In the genomic region with DNA sequence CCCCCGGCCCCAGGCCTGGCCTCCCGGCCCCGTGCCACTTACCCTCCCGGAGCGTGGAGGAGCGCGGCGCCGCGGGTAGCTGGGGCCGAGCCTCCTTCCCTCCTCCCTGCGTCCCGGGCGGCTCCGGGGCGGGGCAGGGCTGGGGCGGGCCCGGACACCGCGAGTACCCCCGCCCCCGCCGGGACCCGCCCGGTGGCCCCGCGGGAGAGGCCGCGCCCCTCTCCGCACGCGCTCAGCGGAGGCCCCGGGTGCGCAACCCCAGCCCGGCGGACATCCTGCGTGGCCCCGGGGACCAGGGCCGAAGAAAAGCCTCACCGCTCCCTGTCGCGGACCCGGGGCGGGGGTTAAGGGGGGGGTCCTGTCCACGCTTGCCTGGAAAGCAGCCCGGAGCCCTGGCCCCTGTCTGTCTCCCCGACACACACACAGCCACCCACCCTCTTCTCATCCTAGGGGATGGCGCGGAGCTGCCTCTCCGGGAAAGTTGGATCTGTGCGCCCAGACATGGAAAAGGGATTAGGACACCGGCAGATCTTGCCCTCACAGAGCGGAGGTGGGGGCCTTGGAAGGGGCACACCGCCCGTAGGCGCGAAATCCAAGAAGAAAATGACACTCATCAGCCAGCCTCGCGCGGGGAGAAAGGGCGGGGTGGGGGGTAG, we compare ENCODE assay signal across 8 cellular contexts. TPM values are rescaled to one million over a fixed set of nuclear protein-coding genes. Genes with fewer than 3 reads are reported as not detected.
DNase-seq lines count a peak whose midpoint lies in the region; ATAC-seq and TF ChIP-seq lines count a peak whose summit lies in the region.

A gene with protein sequence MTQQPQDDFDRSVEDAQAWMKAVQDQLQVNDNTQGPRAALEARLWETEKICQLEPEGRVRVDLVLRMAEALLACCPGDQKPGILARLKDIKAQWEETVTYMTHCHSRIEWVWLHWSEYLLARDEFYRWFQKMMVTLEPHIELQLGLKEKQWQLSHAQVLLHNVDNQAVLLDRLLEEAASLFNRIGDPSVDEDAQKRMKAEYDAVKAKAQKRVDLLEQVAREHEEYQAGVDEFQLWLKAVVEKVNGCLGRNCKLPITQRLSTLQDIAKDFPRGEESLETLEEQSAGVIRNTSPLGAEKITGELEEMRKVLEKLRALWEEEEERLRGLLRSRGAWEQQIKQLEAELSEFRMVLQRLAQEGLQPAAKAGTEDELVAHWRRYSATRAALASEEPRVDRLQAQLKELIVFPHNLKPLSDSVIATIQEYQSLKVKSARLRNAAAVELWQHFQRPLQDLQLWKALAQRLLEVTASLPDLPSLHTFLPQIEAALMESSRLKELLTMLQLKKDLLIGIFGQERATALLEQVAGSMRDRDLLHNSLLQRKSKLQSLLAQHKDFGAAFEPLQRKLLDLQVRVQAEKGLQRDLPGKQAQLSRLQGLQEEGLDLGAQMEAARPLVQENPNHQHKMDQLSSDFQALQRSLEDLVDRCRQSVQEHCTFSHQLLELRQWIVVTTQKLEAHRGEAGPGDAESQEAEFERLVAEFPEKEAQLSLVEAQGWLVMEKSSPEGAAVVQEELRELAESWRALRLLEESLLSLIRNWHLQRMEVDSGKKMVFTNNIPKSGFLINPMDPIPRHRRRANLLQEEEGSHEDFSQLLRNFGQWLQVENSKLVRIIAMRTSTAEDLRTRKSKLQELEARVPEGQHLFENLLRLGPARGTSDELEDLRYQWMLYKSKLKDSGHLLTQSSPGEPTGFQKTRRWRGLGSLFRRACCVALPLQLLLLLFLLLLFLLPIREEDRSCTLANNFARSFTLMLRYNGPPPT (minus strand): TSS at position 97 of the 656 bp plus-strand sequence. CDS start 40,829 bp downstream, outside the sequence.

- DNase-seq in HFFc6 (no peak), NCI-H69 (lab: John Stamatoyannopoulos, UW) (peak; percentile 62), Right ventricle myocardium superior (peak; percentile 85), posterior vena cava (ENCODE audit: low spot score) (peak; percentile 91), G401 (ENCODE audit: low spot score) (no peak), NCI-H1694 (lab: John Stamatoyannopoulos, UW) (no peak)
- peak; percentile 45 for DNase-seq in activated naive CD4-positive, alpha-beta T cell treated with anti-CD3 and anti-CD28 coated beads, Interleukin-2, amount 50 U/mL, for 16 hours

- ATAC-seq in GM18498 (IDR thresholded peaks at IDR 0.05; ENCODE audit: unreplicated experiment) = peak; percentile 57
- ATAC-seq in Right ventricle myocardium superior (ENCODE audit: poor library complexity) = peak; percentile 82

- no peak for TF ChIP-seq CTCF in HFFc6 (IDR thresholded peaks at IDR 0.05)

- H3K27me3 Mint-ChIP-seq in HFFc6 (ENCODE audit: insufficient read depth) = no peaks in the 10 kb centered on the region; the same call in 1 of the 2 replicates

- H3K27ac Mint-ChIP-seq in HFFc6 = peak within 1 kb of the TSS; percentile 87

- intact Hi-C loops in Right ventricle myocardium superior (cut with DNase I) = loop anchor here (5.0 kb wide), 1 partner anchor 49 kb away; no protein-coding TSS in a partner anchor
- intact Hi-C loops in posterior vena cava (cut with DNase I) = no loop called here

- no peaks in the 10 kb centered on the region for H3K9me3 Mint-ChIP-seq in HFFc6

- peak within 1 kb of the TSS; percentile 94 for H3K4me3 Mint-ChIP-seq in HFFc6

- no peaks in the 10 kb centered on the region for H3K36me3 Mint-ChIP-seq in HFFc6 (ENCODE audit: low read depth)

- peaks cover 71% of the 10 kb centered on the region for H3K4me1 Mint-ChIP-seq in HFFc6 (ENCODE audit: low read depth)

- in situ Hi-C loops in G401 (cut with HindIII; ENCODE audit: low sequenced_read_pairs) = no loop called here

RNA-seq across cellular contexts. Expression of the gene that starts here (rescaled TPM):
- 10 to 100 TPM; 14.8 to 20.4 (median 16.3) TPM for total RNA-seq in HFFc6 (2021; fragmentation: NEBNext Ultra II Directional; extraction: Animal tissue kit (Norgen Biotek cat#: 25700))
- total RNA-seq in Right ventricle myocardium superior (15.1 TPM), posterior vena cava (10 to 100 TPM; 35.7 to 40.0 TPM)
- 0.55 and 2.4 TPM in 2 replicates for total RNA-seq in G401 (2014; rRNA removed; shearing (Covaris generic))

Comparison
In these comparisons a context has a peak if more than half of its experiments do, and no peak if none do; other contexts are left out.
1. DNase-seq: peak in NCI-H69 (single experiment), activated naive CD4-positive, alpha-beta T cell treated with anti-CD3 and anti-CD28 coated beads, Interleukin-2, amount 50 U/mL, for 16 hours (single experiment), Right ventricle myocardium superior (single experiment) and posterior vena cava (single experiment); none in HFFc6 (single experiment), G401 (single experiment) and NCI-H1694 (single experiment).